1 cellular context compared by ENCODE assay signal in the genomic region with DNA sequence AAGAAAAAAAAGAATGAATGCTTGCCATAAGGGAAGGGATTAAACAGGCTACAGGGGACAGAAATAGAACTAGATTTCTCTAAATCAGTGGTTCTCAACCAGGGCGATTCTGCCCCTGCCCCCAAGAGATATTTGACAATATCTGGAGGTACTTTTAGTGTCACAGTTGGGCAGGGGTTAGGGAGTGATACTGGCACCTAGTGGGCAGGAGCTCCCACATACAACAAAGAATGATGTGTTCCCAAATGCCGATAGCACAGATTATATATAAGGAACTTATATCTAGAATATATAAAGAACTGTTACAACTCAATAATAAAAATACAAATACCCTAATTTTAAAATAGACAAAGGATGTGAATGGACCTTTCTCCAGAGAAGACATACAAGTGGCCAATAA.
TF ChIP-seq lines count a peak whose summit lies in the region.

No MANE protein-coding gene starts in this region.

TF ChIP-seq in H1, 55 proteins besides CTCF, POLR2A, EP300 and RAD21:
- TF ChIP-seq SIX5 (IDR thresholded peaks at IDR 0.05; ENCODE audit: low read depth, low read length) = no peak
- no peak for TF ChIP-seq TCF12 (IDR thresholded peaks at IDR 0.05; ENCODE audit: low read depth, low read length)
